ENCODE assay signal across 13 cellular contexts in genomic region chr22:35311551-35311999, GRCh38. TPM values are rescaled to one million over a fixed set of nuclear protein-coding genes. Genes with fewer than 3 reads are reported as not detected.
DNase-seq lines count a peak whose midpoint lies in the region; ATAC-seq, FAIRE-seq and TF ChIP-seq lines count a peak whose summit lies in the region.
"Had no signal": no experiment of that assay in that cellular context is flagged by ENCODE, and none has a peak within 500 bp of the region (broad histone marks: within the 10 kb centered on the region; RNA-seq: fewer than 3 reads in every experiment).

No MANE protein-coding gene starts in this region.

- WGBS in adrenal gland, 4 donors, result 88 to 91% (median 89%) methylated on average over 6 to 8 of the region's 8 CpGs

- peaks cover 29 to 83% of the 10 kb centered on the region in 2 donors for H3K4me1 ChIP-seq in adrenal gland (replicated peaks in 1 of 2)

- peaks cover 86% of the 10 kb centered on the region for H3K4me1 Mint-ChIP-seq in CD4-positive, alpha-beta T cell (ENCODE audit: low read depth)
- peaks cover 80% of the 10 kb centered on the region for H3K4me1 Mint-ChIP-seq in nephron

- peak overlapping the region; percentile 67 for H3K27ac Mint-ChIP-seq in CD4-positive, alpha-beta T cell
- H3K27ac Mint-ChIP-seq in nephron, result peak overlapping the region in 2 of 3 experiments; percentile 70 to 90
- H3K27ac Mint-ChIP-seq: activated naive CD8-positive, alpha-beta T cell treated with anti-CD3 and anti-CD28 coated beads, Interleukin-2, amount 50 U/mL, for 24 hours had no signal

- H3K27me3 ChIP-seq in CD4-positive, alpha-beta T cell (ENCODE audit: control insufficient read depth, insufficient read depth, low read length), result no peaks in the 10 kb centered on the region
- no peaks in the 10 kb centered on the region for H3K27me3 ChIP-seq in adrenal gland

- no peak for ATAC-seq in CD4-positive, alpha-beta T cell (ENCODE audit: poor library complexity)
- ATAC-seq in sciatic nerve (no peak), HG02763 (IDR thresholded peaks at IDR 0.05; ENCODE audit: unreplicated experiment) (no peak)

- in situ Hi-C loops in GM13976 (cut with MboI; ENCODE audit: low sequenced_read_pairs, unreplicated experiment), result no loop called here

- no peaks in the 10 kb centered on the region for H3K9me3 Mint-ChIP-seq in CD4-positive, alpha-beta T cell
- no peaks in the 10 kb centered on the region for H3K9me3 Mint-ChIP-seq in nephron
- H3K9me3 Mint-ChIP-seq: activated naive CD8-positive, alpha-beta T cell treated with anti-CD3 and anti-CD28 coated beads, Interleukin-2, amount 50 U/mL, for 24 hours had no signal

- no peaks in the 10 kb centered on the region for H3K9me3 ChIP-seq in CD4-positive, alpha-beta T cell (ENCODE audit: control insufficient read depth, low read length)
- no peaks in the 10 kb centered on the region for H3K9me3 ChIP-seq in adrenal gland (replicated peaks in 1 of 3)

- peak in 1 of 10 experiments; percentile 25 for DNase-seq in CD4-positive, alpha-beta T cell
- DNase-seq in GM13976 (ENCODE audit: low spot score), result peak; percentile 23
- peak in 3 of 7 donors; percentile 17 to 48 (median 24) for DNase-seq in adrenal gland
- DNase-seq in HPDE6-E6E7 (ENCODE audit: extremely low spot score), result no peak
- DNase-seq in GM12892 (ENCODE audit: insufficient read length), result no peak
- no peak for DNase-seq in sciatic nerve (ENCODE audit: low spot score)
- DNase-seq: activated naive CD8-positive, alpha-beta T cell treated with anti-CD3 and anti-CD28 coated beads, Interleukin-2, amount 50 U/mL, for 24 hours; NCI-H1436; NCI-H526 treated with DMSO at 0.1 percent for 48 hours; nucleus accumbens had no signal

- no peaks in the 10 kb centered on the region for H3K27me3 Mint-ChIP-seq in CD4-positive, alpha-beta T cell
- no peaks in the 10 kb centered on the region for H3K27me3 Mint-ChIP-seq in nephron (ENCODE audit: low read depth)
- H3K27me3 Mint-ChIP-seq: activated naive CD8-positive, alpha-beta T cell treated with anti-CD3 and anti-CD28 coated beads, Interleukin-2, amount 50 U/mL, for 24 hours had no signal

- H3K4me3 ChIP-seq in adrenal gland, result no peak overlapping the region

- no peak overlapping the region for H3K4me3 Mint-ChIP-seq in CD4-positive, alpha-beta T cell
- no peak overlapping the region for H3K4me3 Mint-ChIP-seq in nephron
- H3K4me3 Mint-ChIP-seq: activated naive CD8-positive, alpha-beta T cell treated with anti-CD3 and anti-CD28 coated beads, Interleukin-2, amount 50 U/mL, for 24 hours had no signal

- TF ChIP-seq CTCF in CD4-positive, alpha-beta T cell (IDR thresholded peaks at IDR 0.05), result no peak
- TF ChIP-seq CTCF in GM13976 (IDR thresholded peaks at IDR 0.05; ENCODE audit: borderline replicate concordance, control extremely low read depth, extremely low read depth, insufficient read depth, missing control alignments) (no peak), adrenal gland (IDR thresholded peaks at IDR 0.05) (no peak), nephron (IDR thresholded peaks at IDR 0.05; ENCODE audit: unreplicated experiment in 3 of 3) (no peak)

- intact Hi-C loops in CD4-positive, alpha-beta T cell (cut with DNase I, micrococcal nuclease), result no loop called here
- intact Hi-C loops in adrenal gland (cut with DNase I) (no loop called here), sciatic nerve (cut with DNase I) (no loop called here)

- H3K27ac ChIP-seq in CD4-positive, alpha-beta T cell (ENCODE audit: low read depth, low read length), result no peak overlapping the region
- H3K27ac ChIP-seq in adrenal gland, result peak overlapping the region in 3 of 5 donors; percentile 51 to 96 (median 94)

- peaks cover 7% of the 10 kb centered on the region for H3K36me3 Mint-ChIP-seq in CD4-positive, alpha-beta T cell (ENCODE audit: low read depth)
- no peaks in the 10 kb centered on the region for H3K36me3 Mint-ChIP-seq in nephron (ENCODE audit: low read depth)

- no peak for FAIRE-seq in GM12892 (lab: Jason Lieb, UNC)
- FAIRE-seq: H54 had no signal

- peaks cover 0 to 5% of the 10 kb centered on the region in 2 donors for H3K36me3 ChIP-seq in adrenal gland (replicated peaks in 1 of 2)

- POLR2A ChIA-PET in CD4-positive, alpha-beta T cell (lab: Charles Lee), result interaction anchor here (3.6 to 4.3 kb wide), 2 partner anchors 12 to 19 kb away, joined by 12 to 34 read pairs; partner anchors contain the start of gene TOM1

- no peak for TF ChIP-seq POLR2A in adrenal gland (IDR thresholded peaks at IDR 0.05)
- no peak for TF ChIP-seq POLR2A in GM12892 (IDR thresholded peaks at IDR 0.05; ENCODE audit: low read depth, low read length)

- CTCF ChIA-PET in CD4-positive, alpha-beta T cell (lab: Charles Lee), result no interaction called here

RNA-seq across cellular contexts. Expression of gene TOM1, which starts 11.9 kb away (rescaled TPM):
- total RNA-seq in CD4-positive, alpha-beta T cell, result 100 to 1,000 TPM; 211 to 219 TPM
- total RNA-seq in adrenal gland (100 to 1,000 TPM in 5 of 8 donors, 10 to 100 TPM in 3; 82.8 to 188 (median 109) TPM), sciatic nerve (48.2 TPM)
- polyA plus RNA-seq in adrenal gland, result 100 to 1,000 TPM in 2 of 3 donors, 10 to 100 TPM in 1; 96.5 to 121 (median 111) TPM
- polyA plus RNA-seq in GM12892 (2012; ENCODE audit: missing spikeins), result 11.3 TPM

RNA-seq across cellular contexts. Expression of gene HMGXB4, which starts 54.3 kb away (rescaled TPM):
- total RNA-seq in CD4-positive, alpha-beta T cell, result 10 to 100 TPM; 41.4 to 44.1 TPM
- 10 to 100 TPM in 6 of 8 donors, 1 to 10 TPM in 2; 5.4 to 26.1 (median 19.9) TPM for total RNA-seq in adrenal gland
- polyA plus RNA-seq in adrenal gland, result 10 to 100 TPM in 1 of 3 donors, 1 to 10 TPM in 2; 5.5 to 19.7 (median 9.0) TPM
- polyA plus RNA-seq in GM12892 (2012; ENCODE audit: missing spikeins), result 22.1 TPM
- total RNA-seq in sciatic nerve, result 22.8 TPM
